13 cellular contexts compared by ENCODE assay signal in the genomic region with DNA sequence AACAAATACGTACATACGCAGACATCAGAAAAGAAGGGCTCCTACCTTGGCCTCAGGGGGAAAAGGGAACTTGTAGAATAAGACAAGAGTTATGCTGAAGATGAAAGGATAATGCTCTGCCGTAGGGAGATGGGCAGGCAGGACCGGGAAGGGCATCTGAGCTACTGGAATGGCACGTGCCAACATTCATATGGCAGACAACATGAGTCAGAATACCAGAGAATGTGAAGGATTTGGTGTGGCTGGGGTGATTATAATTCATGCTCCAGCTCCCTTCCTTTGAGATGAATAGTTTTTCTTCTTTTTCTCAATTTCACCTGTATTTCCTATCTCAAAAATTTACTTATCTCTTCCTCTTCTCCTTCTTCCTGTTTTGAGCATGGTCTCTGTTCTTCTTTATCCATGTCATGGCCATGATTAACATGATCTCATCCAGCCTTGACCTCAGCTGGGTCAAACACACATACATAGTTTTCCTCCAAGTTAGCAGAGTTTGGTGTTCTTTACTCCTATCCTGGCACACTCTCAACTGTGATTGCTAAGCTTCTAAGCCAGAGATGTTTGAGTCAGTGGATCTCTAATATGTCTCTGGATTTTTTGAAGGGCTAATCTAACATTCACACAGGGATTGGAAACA.
A peak's percentile ranks its signal among the peaks of the same experiment; 100 is the strongest.
DNase-seq lines count a peak whose midpoint lies in the region; ATAC-seq, FAIRE-seq and TF ChIP-seq lines count a peak whose summit lies in the region.
"Had no signal": no experiment of that assay in that cellular context is flagged by ENCODE, and none has a peak within 500 bp of the region (broad histone marks: within the 10 kb centered on the region; RNA-seq: fewer than 3 reads in every experiment).

No MANE protein-coding gene starts in this region.

- ATAC-seq in GM12878: no peak
- no peak for ATAC-seq in memory B cell (ENCODE audit: low read depth)
- ATAC-seq in GM21717 (IDR thresholded peaks at IDR 0.05; ENCODE audit: unreplicated experiment): no peak

- H3K4me3 ChIP-seq in ACC112 (ENCODE audit: low read depth, low read length) (no peak overlapping the region), GM12878 (no peak overlapping the region)

- H3K36me3 ChIP-seq in ACC112 (ENCODE audit: insufficient read depth, low read length) (no peaks in the 10 kb centered on the region), GM12878 (ENCODE audit: control insufficient read depth in 2 of 2, insufficient read depth in 2 of 2, low read length in 1 of 2) (no peaks in the 10 kb centered on the region)

- no peaks in the 10 kb centered on the region; the same call in 2 of the 3 replicates for H3K9me3 ChIP-seq in GM12878 (replicated peaks; ENCODE audit: control insufficient read depth, insufficient read depth, low read length)

- DNase-seq in HCEC 1CT (peak; percentile 81), GM12878 (ENCODE audit: low read depth, low spot score) (no peak), memory B cell (ENCODE audit: low spot score in 2 of 2) (no peak), NCI-H748 treated with DMSO at 0.1 percent for 48 hours (lab: John Stamatoyannopoulos, UW) (no peak), GM13977 (ENCODE audit: low spot score) (no peak), NCI-H2107 treated with DMSO at 0.1 percent for 48 hours (lab: John Stamatoyannopoulos, UW; ENCODE audit: unreplicated experiment) (no peak)
- DNase-seq: GF-D8; NCI-H524; nucleus accumbens; stimulated activated CD4-positive, alpha-beta T cell treated with anti-CD3 and anti-CD28 coated beads, Interleukin-15, amount 100 ng/mL, for 24 hours had no signal

- RAD21 ChIA-PET in GM12878 (lab: Charles Lee; ENCODE audit: unreplicated experiment): no interaction called here

- peak; percentile 35 for FAIRE-seq in GM12878 (lab: Jason Lieb, UNC)
- FAIRE-seq: frontal cortex had no signal

- no peak for TF ChIP-seq EP300 in GM12878 (IDR thresholded peaks at IDR 0.05; ENCODE audit: borderline replicate concordance in 1 of 2, control insufficient read depth in 1 of 2, low read depth in 2 of 2, low read length in 2 of 2)

- H3K27ac ChIP-seq in ACC112 (ENCODE audit: low read depth, low read length) (peak overlapping the region; percentile 43), GM12878 (ENCODE audit: control insufficient read depth, insufficient read depth) (no peak overlapping the region)

- intact Hi-C loops in GM12878 (cut with micrococcal nuclease; ENCODE audit: unreplicated experiment): no loop called here

- H3K4me1 Mint-ChIP-seq in memory B cell: peaks cover 62% of the 10 kb centered on the region

- peak overlapping the region; percentile 70 for H3K27ac Mint-ChIP-seq in memory B cell

- no peaks in the 10 kb centered on the region for H3K9me3 Mint-ChIP-seq in memory B cell

- no peak overlapping the region for H3K4me3 Mint-ChIP-seq in memory B cell

- no peaks in the 10 kb centered on the region for H4K20me1 ChIP-seq in GM12878 (ENCODE audit: control insufficient read depth, insufficient read depth)

- no peaks in the 10 kb centered on the region for H3K27me3 ChIP-seq in ACC112 (ENCODE audit: insufficient read depth, low read length)
- H3K27me3 ChIP-seq in GM12878 (replicated peaks in 1 of 2; ENCODE audit: control insufficient read depth in 2 of 2, insufficient read depth in 2 of 2, low read length in 1 of 2): peaks cover 0 to 2% of the 10 kb centered on the region in 2 experiments; a peak in 2 of 4 replicates

- H2AFZ ChIP-seq in ACC112 (ENCODE audit: low read length, unreplicated experiment): no peak overlapping the region
- H2AFZ ChIP-seq in GM12878 (ENCODE audit: control insufficient read depth, low read depth, low read length): no peak overlapping the region

- POLR2A ChIA-PET in GM12878 (lab: Charles Lee): no interaction called here

- no peaks in the 10 kb centered on the region for H3K27me3 Mint-ChIP-seq in memory B cell

- TF ChIP-seq POLR2A in GM12878 (IDR thresholded peaks at IDR 0.05; ENCODE audit: low read depth, low read length): no peak

- peaks cover 69% of the 10 kb centered on the region for H3K4me1 ChIP-seq in ACC112 (ENCODE audit: control insufficient read depth, insufficient read depth, low read length, unreplicated experiment)
- no peaks in the 10 kb centered on the region for H3K4me1 ChIP-seq in GM12878 (ENCODE audit: control insufficient read depth, insufficient read depth, low read length)

- in situ Hi-C loops in GM12878 (cut with MboI) (no loop called here), GM13977 (cut with MboI; ENCODE audit: low pct_unique_long_range_greater_than_20kb, low sequenced_read_pairs, unreplicated experiment) (no loop called here)

- WGBS in GM12878 (ENCODE audit: insufficient coverage, insufficient replicate concordance, low lambda C conversion rate, missing lambda C conversion rate): 45% methylated on average over 5 of the region's 5 CpGs

- peaks cover 23% of the 10 kb centered on the region for H3K36me3 Mint-ChIP-seq in memory B cell

- H3K9ac ChIP-seq in GM12878 (ENCODE audit: control insufficient read depth, insufficient read depth, low read length): no peak overlapping the region

- H3K79me2 ChIP-seq in ACC112 (ENCODE audit: control insufficient read depth, insufficient read depth, low read length, unreplicated experiment): peaks cover 10% of the 10 kb centered on the region
- H3K79me2 ChIP-seq in GM12878 (ENCODE audit: control insufficient read depth, insufficient read depth, low read length): no peaks in the 10 kb centered on the region

- CTCF ChIA-PET in GM12878 (lab: Yijun Ruan, JAX): interaction anchor here (0.9 kb wide), 1 partner anchor 7 kb away, joined by 3 read pairs; no protein-coding TSS in a partner anchor

- no peak for TF ChIP-seq RAD21 in GM12878 (IDR thresholded peaks at IDR 0.05; ENCODE audit: insufficient read depth, low read depth, low read length)

- SMC1A ChIA-PET in GM12878 (lab: Charles Lee; ENCODE audit: uncharacterized antibody, unreplicated experiment): no interaction called here

- BruUV-seq in GM12878 (replicated peaks; lab: Mats Ljungman, UMichigan): no TSS peak

- TF ChIP-seq CTCF in GM12878 (IDR thresholded peaks at IDR 0.05 in 2 of 3, conservative IDR thresholded peaks at IDR 0.05 in 1 of 3; ENCODE audit: control insufficient read depth in 2 of 3, extremely low read depth in 1 of 3, insufficient read depth in 1 of 3, low read depth in 3 of 3, low read length in 3 of 3) (no peak), GM13977 (IDR thresholded peaks at IDR 0.05; ENCODE audit: extremely low read depth, insufficient read depth, missing control alignments) (no peak)

- H3K4me2 ChIP-seq in GM12878 (ENCODE audit: control insufficient read depth, insufficient read depth): no peak overlapping the region

TF ChIP-seq in GM12878, 131 proteins besides CTCF, POLR2A, EP300 and RAD21 (continues in another document):
- TF ChIP-seq NBN (IDR thresholded peaks at IDR 0.05): no peak
- TF ChIP-seq ZNF217 (IDR thresholded peaks at IDR 0.05): no peak
- TF ChIP-seq, protein P1, sequence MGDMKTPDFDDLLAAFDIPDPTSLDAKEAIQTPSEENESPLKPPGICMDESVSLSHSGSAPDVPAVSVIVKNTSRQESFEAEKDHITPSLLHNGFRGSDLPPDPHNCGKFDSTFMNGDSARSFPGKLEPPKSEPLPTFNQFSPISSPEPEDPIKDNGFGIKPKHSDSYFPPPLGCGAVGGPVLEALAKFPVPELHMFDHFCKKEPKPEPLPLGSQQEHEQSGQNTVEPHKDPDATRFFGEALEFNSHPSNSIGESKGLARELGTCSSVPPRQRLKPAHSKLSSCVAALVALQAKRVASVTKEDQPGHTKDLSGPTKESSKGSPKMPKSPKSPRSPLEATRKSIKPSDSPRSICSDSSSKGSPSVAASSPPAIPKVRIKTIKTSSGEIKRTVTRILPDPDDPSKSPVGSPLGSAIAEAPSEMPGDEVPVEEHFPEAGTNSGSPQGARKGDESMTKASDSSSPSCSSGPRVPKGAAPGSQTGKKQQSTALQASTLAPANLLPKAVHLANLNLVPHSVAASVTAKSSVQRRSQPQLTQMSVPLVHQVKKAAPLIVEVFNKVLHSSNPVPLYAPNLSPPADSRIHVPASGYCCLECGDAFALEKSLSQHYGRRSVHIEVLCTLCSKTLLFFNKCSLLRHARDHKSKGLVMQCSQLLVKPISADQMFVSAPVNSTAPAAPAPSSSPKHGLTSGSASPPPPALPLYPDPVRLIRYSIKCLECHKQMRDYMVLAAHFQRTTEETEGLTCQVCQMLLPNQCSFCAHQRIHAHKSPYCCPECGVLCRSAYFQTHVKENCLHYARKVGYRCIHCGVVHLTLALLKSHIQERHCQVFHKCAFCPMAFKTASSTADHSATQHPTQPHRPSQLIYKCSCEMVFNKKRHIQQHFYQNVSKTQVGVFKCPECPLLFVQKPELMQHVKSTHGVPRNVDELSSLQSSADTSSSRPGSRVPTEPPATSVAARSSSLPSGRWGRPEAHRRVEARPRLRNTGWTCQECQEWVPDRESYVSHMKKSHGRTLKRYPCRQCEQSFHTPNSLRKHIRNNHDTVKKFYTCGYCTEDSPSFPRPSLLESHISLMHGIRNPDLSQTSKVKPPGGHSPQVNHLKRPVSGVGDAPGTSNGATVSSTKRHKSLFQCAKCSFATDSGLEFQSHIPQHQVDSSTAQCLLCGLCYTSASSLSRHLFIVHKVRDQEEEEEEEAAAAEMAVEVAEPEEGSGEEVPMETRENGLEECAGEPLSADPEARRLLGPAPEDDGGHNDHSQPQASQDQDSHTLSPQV (IDR thresholded peaks at IDR 0.05): no peak
- no peak for TF ChIP-seq TAF1 (IDR thresholded peaks at IDR 0.05; ENCODE audit: borderline replicate concordance, low read depth, low read length)
- TF ChIP-seq, protein P2, sequence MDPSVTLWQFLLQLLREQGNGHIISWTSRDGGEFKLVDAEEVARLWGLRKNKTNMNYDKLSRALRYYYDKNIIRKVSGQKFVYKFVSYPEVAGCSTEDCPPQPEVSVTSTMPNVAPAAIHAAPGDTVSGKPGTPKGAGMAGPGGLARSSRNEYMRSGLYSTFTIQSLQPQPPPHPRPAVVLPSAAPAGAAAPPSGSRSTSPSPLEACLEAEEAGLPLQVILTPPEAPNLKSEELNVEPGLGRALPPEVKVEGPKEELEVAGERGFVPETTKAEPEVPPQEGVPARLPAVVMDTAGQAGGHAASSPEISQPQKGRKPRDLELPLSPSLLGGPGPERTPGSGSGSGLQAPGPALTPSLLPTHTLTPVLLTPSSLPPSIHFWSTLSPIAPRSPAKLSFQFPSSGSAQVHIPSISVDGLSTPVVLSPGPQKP (IDR thresholded peaks at IDR 0.05; ENCODE audit: low read depth, low read length): no peak
- no peak for TF ChIP-seq GABPA (IDR thresholded peaks at IDR 0.05; ENCODE audit: low read depth)
- TF ChIP-seq IKZF2 (IDR thresholded peaks at IDR 0.05): no peak
- no peak for TF ChIP-seq TCF3 (IDR thresholded peaks at IDR 0.05; ENCODE audit: borderline replicate concordance, insufficient read depth, low read depth, low read length)
- no peak for TF ChIP-seq TBL1XR1 (IDR thresholded peaks at IDR 0.05; ENCODE audit: low read depth, low read length)
- TF ChIP-seq ASH2L (IDR thresholded peaks at IDR 0.05; ENCODE audit: borderline replicate concordance, low read depth): no peak
- no peak for TF ChIP-seq EED (IDR thresholded peaks at IDR 0.05; ENCODE audit: low read depth)
